15 cellular contexts compared by ENCODE assay signal in the genomic region with DNA sequence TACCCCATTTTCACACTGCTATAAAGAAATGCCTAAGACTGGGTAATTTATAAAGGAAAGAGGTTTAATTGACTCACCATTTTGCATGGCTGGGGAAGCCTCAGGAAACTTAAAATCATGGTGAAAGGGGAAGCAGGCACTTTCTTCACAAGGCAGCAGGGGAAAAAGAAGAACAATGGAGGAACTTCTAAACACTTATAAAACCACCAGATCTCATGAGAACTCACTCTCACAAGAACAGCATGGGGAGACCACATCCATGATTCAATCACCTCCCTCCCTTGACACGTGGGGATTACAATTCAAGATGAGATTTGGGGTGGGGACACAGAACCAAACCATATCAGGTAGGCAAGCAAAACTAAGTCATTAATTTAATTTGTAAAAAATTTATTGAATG.
DNase-seq lines count a peak whose midpoint lies in the region; ATAC-seq and TF ChIP-seq lines count a peak whose summit lies in the region.
"Had no signal": no experiment of that assay in that cellular context is flagged by ENCODE, and none has a peak within 500 bp of the region (broad histone marks: within the 10 kb centered on the region; RNA-seq: fewer than 3 reads in every experiment).

No MANE protein-coding gene starts in this region.

- no peaks in the 10 kb centered on the region for H3K9me3 Mint-ChIP-seq in nephron progenitor cell
- H3K9me3 Mint-ChIP-seq in activated CD4-positive, alpha-beta T cell treated with anti-CD3 and anti-CD28 coated beads, Interleukin-2, amount 10 ng/mL, durations not matched to agents 24 days and 14 days = no peaks in the 10 kb centered on the region

- ATAC-seq in GM19043 (IDR thresholded peaks at IDR 0.05; ENCODE audit: low read depth, unreplicated experiment) = peak; percentile 35
- ATAC-seq in HG02571 (IDR thresholded peaks at IDR 0.05; ENCODE audit: unreplicated experiment) = peak; percentile 16
- ATAC-seq in HG03196 (IDR thresholded peaks at IDR 0.05; ENCODE audit: unreplicated experiment) = peak; percentile 21
- no peak for ATAC-seq in T-helper 17 cell
- ATAC-seq: CD8-positive, alpha-beta T cell; esophagus mucosa; PC-3 had no signal

- no peak for TF ChIP-seq CTCF in nephron progenitor cell (IDR thresholded peaks at IDR 0.05)

- no peak overlapping the region for H3K4me3 Mint-ChIP-seq in nephron progenitor cell
- H3K4me3 Mint-ChIP-seq in T-helper 17 cell = no peak overlapping the region
- H3K4me3 Mint-ChIP-seq in activated CD4-positive, alpha-beta T cell treated with anti-CD3 and anti-CD28 coated beads, Interleukin-2, amount 10 ng/mL, durations not matched to agents 24 days and 14 days = no peak overlapping the region
- H3K4me3 Mint-ChIP-seq: CD8-positive, alpha-beta T cell had no signal

- DNase-seq in nephron progenitor cell (no peak), T-helper 17 cell (no peak), HEK293T (ENCODE audit: extremely low spot score) (no peak)
- DNase-seq in activated CD4-positive, alpha-beta T cell treated with anti-CD3 and anti-CD28 coated beads, Interleukin-2, amount 10 ng/mL, durations not matched to agents 24 days and 14 days = no peak
- DNase-seq: activated CD4-positive, CD25-positive, alpha-beta regulatory T cell treated with anti-CD3 and anti-CD28 coated beads, Interleukin-2, amount 50 U/mL, for 72 hours; CD8-positive, alpha-beta T cell; colonic mucosa; Karpas-422; NCI-H2081 treated with DMSO at 0.1 percent for 48 hours; PC-3 had no signal

- no peaks in the 10 kb centered on the region for H3K36me3 Mint-ChIP-seq in nephron progenitor cell (ENCODE audit: low read depth)
- no peaks in the 10 kb centered on the region for H3K36me3 Mint-ChIP-seq in T-helper 17 cell (ENCODE audit: low read depth)
- H3K36me3 Mint-ChIP-seq in activated CD4-positive, alpha-beta T cell treated with anti-CD3 and anti-CD28 coated beads, Interleukin-2, amount 10 ng/mL, durations not matched to agents 24 days and 14 days (ENCODE audit: low read depth) = no peaks in the 10 kb centered on the region
- H3K36me3 Mint-ChIP-seq: CD8-positive, alpha-beta T cell had no signal

- intact Hi-C loops in activated CD4-positive, alpha-beta T cell treated with anti-CD3 and anti-CD28 coated beads, Interleukin-2, amount 10 ng/mL, durations not matched to agents 24 days and 14 days (cut with micrococcal nuclease) = no loop called here

- peaks cover 27% of the 10 kb centered on the region for H3K4me1 Mint-ChIP-seq in nephron progenitor cell
- no peaks in the 10 kb centered on the region for H3K4me1 Mint-ChIP-seq in T-helper 17 cell
- no peaks in the 10 kb centered on the region for H3K4me1 Mint-ChIP-seq in activated CD4-positive, alpha-beta T cell treated with anti-CD3 and anti-CD28 coated beads, Interleukin-2, amount 10 ng/mL, durations not matched to agents 24 days and 14 days

- no peaks in the 10 kb centered on the region for H3K9me3 ChIP-seq in T-helper 17 cell (ENCODE audit: control insufficient read depth, low read length, poor library complexity, severe bottlenecking)
- H3K9me3 ChIP-seq: colonic mucosa, suprapubic skin had no signal

- peak overlapping the region; percentile 80 for H3K27ac Mint-ChIP-seq in nephron progenitor cell
- no peak overlapping the region for H3K27ac Mint-ChIP-seq in T-helper 17 cell
- H3K27ac Mint-ChIP-seq in activated CD4-positive, alpha-beta T cell treated with anti-CD3 and anti-CD28 coated beads, Interleukin-2, amount 10 ng/mL, durations not matched to agents 24 days and 14 days = no peak overlapping the region
- H3K27ac Mint-ChIP-seq: CD8-positive, alpha-beta T cell had no signal

- CTCF ChIA-PET in HEK293T (lab: Yijun Ruan, JAX) = interaction anchor here (0.7 kb wide), 1 partner anchor 228 kb away, joined by 3 read pairs; no protein-coding TSS in a partner anchor

- POLR2A ChIA-PET in HEK293T (lab: Yijun Ruan, JAX) = no interaction called here

- no peaks in the 10 kb centered on the region for H3K27me3 Mint-ChIP-seq in nephron progenitor cell (ENCODE audit: low read depth, poor library complexity)
- H3K27me3 Mint-ChIP-seq in T-helper 17 cell = no peaks in the 10 kb centered on the region
- H3K27me3 Mint-ChIP-seq in activated CD4-positive, alpha-beta T cell treated with anti-CD3 and anti-CD28 coated beads, Interleukin-2, amount 10 ng/mL, durations not matched to agents 24 days and 14 days = no peaks in the 10 kb centered on the region

TF ChIP-seq in HEK293T, 16 proteins besides CTCF, POLR2A, EP300 and RAD21:
- TF ChIP-seq FOXM1 (IDR thresholded peaks at IDR 0.05; ENCODE audit: borderline replicate concordance) = no peak
- TF ChIP-seq BHLHE40 (IDR thresholded peaks at IDR 0.05; ENCODE audit: borderline replicate concordance) = no peak
- no peak for TF ChIP-seq ELF4 (IDR thresholded peaks at IDR 0.05)
- no peak for TF ChIP-seq FOXK2 (IDR thresholded peaks at IDR 0.05)
- no peak for TF ChIP-seq FOXA1 (IDR thresholded peaks at IDR 0.05)
- no peak for TF ChIP-seq CTBP1 (IDR thresholded peaks at IDR 0.05; ENCODE audit: borderline replicate concordance)
- no peak for TF ChIP-seq SP1 (IDR thresholded peaks at IDR 0.05)
- no peak for TF ChIP-seq ZNF384 (IDR thresholded peaks at IDR 0.05)
- TF ChIP-seq HDGF (IDR thresholded peaks at IDR 0.05; ENCODE audit: borderline replicate concordance) = no peak
- no peak for TF ChIP-seq L3MBTL2 (conservative IDR thresholded peaks at IDR 0.05)
- no peak for TF ChIP-seq ARNT (IDR thresholded peaks at IDR 0.05)
- TF ChIP-seq PKNOX1 (IDR thresholded peaks at IDR 0.05) = no peak
- TF ChIP-seq TARDBP (IDR thresholded peaks at IDR 0.05) = no peak
- TF ChIP-seq LEF1 (IDR thresholded peaks at IDR 0.05; ENCODE audit: borderline replicate concordance) = no peak
- no peak for TF ChIP-seq SUZ12 (IDR thresholded peaks at IDR 0.05)
- TF ChIP-seq NFRKB (IDR thresholded peaks at IDR 0.05) = no peak
